Comparison of ENCODE assay signal across 12 cellular contexts in genomic region chr4:24763631-24764302, GRCh38. TPM values are rescaled to one million over a fixed set of nuclear protein-coding genes. Genes with fewer than 3 reads are reported as not detected.
DNase-seq lines count a peak whose midpoint lies in the region; ATAC-seq, FAIRE-seq and TF ChIP-seq lines count a peak whose summit lies in the region.
"Had no signal": no experiment of that assay in that cellular context is flagged by ENCODE, and none has a peak within 500 bp of the region (broad histone marks: within the 10 kb centered on the region; RNA-seq: fewer than 3 reads in every experiment).

No MANE protein-coding gene starts in this region.

- WGBS in upper lobe of left lung, 2 donors = 37 to 52% methylated on average over 5 of the region's 5 CpGs

- no peaks in the 10 kb centered on the region for H3K27me3 Mint-ChIP-seq in progenitor cell of endocrine pancreas
- peaks cover 0 to 3% of the 10 kb centered on the region in 2 donors for H3K27me3 Mint-ChIP-seq in CD8-positive, alpha-beta memory T cell
- H3K27me3 Mint-ChIP-seq: naive B cell had no signal

- no peaks in the 10 kb centered on the region for H3K27me3 ChIP-seq in foreskin keratinocyte
- no peaks in the 10 kb centered on the region for H3K27me3 ChIP-seq in upper lobe of left lung
- no peaks in the 10 kb centered on the region for H3K27me3 ChIP-seq in CD8-positive, alpha-beta memory T cell (ENCODE audit: insufficient read depth, low read length, poor library complexity, severe bottlenecking)

- DNase-seq in NCI-H345 (lab: John Stamatoyannopoulos, UW) (peak; percentile 61), NCI-H345 treated with DMSO at 0.1 percent for 48 hours (lab: John Stamatoyannopoulos, UW; ENCODE audit: unreplicated experiment) (no peak), RCC 7860 (ENCODE audit: low spot score) (peak; percentile 65), foreskin keratinocyte (peak; percentile 96 to 99), upper lobe of left lung (peak in 1 of 2 donors; percentile 44), progenitor cell of endocrine pancreas (ENCODE audit: low spot score, unreplicated experiment) (no peak), NAMALWA (ENCODE audit: low spot score) (no peak)
- no peak for DNase-seq in CD8-positive, alpha-beta memory T cell
- DNase-seq: activated T-cell treated with anti-CD3 and anti-CD28 coated beads for 4 hours, naive B cell had no signal

- H3K27ac ChIP-seq in foreskin keratinocyte (peak overlapping the region; percentile 97), upper lobe of left lung (no peak overlapping the region)
- no peak overlapping the region for H3K27ac ChIP-seq in CD8-positive, alpha-beta memory T cell (ENCODE audit: low read depth, low read length)

- POLR2A ChIA-PET in CD8-positive, alpha-beta memory T cell (lab: Charles Lee) = no interaction called here

- H3K27ac Mint-ChIP-seq in progenitor cell of endocrine pancreas = no peak overlapping the region
- no peak overlapping the region for H3K27ac Mint-ChIP-seq in CD8-positive, alpha-beta memory T cell

- H3K9me3 ChIP-seq in upper lobe of left lung = no peaks in the 10 kb centered on the region
- no peaks in the 10 kb centered on the region for H3K9me3 ChIP-seq in CD8-positive, alpha-beta memory T cell (ENCODE audit: low read length)

- H3K36me3 Mint-ChIP-seq in progenitor cell of endocrine pancreas (ENCODE audit: insufficient read depth) = no peaks in the 10 kb centered on the region
- H3K36me3 Mint-ChIP-seq in CD8-positive, alpha-beta memory T cell = no peaks in the 10 kb centered on the region
- H3K36me3 Mint-ChIP-seq: naive B cell had no signal

- H3K4me3 ChIP-seq in upper lobe of left lung = no peak overlapping the region
- H3K4me3 ChIP-seq in CD8-positive, alpha-beta memory T cell (ENCODE audit: low read length) = no peak overlapping the region

- H3K4me1 Mint-ChIP-seq in progenitor cell of endocrine pancreas (ENCODE audit: low read depth) = peaks cover 2% of the 10 kb centered on the region
- H3K4me1 Mint-ChIP-seq in CD8-positive, alpha-beta memory T cell = no peaks in the 10 kb centered on the region
- H3K4me1 Mint-ChIP-seq: naive B cell had no signal

- TF ChIP-seq EP300 in upper lobe of left lung (IDR thresholded peaks at IDR 0.05) = no peak

- H3K4me1 ChIP-seq in foreskin keratinocyte (peaks cover 18% of the 10 kb centered on the region), upper lobe of left lung (no peaks in the 10 kb centered on the region)
- no peaks in the 10 kb centered on the region for H3K4me1 ChIP-seq in CD8-positive, alpha-beta memory T cell (ENCODE audit: insufficient read depth, low read length)

- H3K4me3 Mint-ChIP-seq in progenitor cell of endocrine pancreas (ENCODE audit: low read depth) = no peak overlapping the region
- H3K4me3 Mint-ChIP-seq in CD8-positive, alpha-beta memory T cell = no peak overlapping the region
- H3K4me3 Mint-ChIP-seq: naive B cell had no signal

- no peak for TF ChIP-seq POLR2A in upper lobe of left lung (IDR thresholded peaks at IDR 0.05)

- CTCF ChIA-PET in CD8-positive, alpha-beta memory T cell (lab: Charles Lee) = no interaction called here

- H3K36me3 ChIP-seq in upper lobe of left lung = no peaks in the 10 kb centered on the region
- H3K36me3 ChIP-seq in CD8-positive, alpha-beta memory T cell (ENCODE audit: insufficient read depth, low read length) = no peaks in the 10 kb centered on the region

- H3K9me3 Mint-ChIP-seq in progenitor cell of endocrine pancreas (ENCODE audit: low read depth) = no peaks in the 10 kb centered on the region
- H3K9me3 Mint-ChIP-seq in CD8-positive, alpha-beta memory T cell = peaks cover 0 to 7% (median 4%) of the 10 kb centered on the region in 5 donors

- ATAC-seq in foreskin keratinocyte = peak; percentile 97
- peak; percentile 71 to 72 for ATAC-seq in upper lobe of left lung (ENCODE audit: low FRiP score in 2 of 2)
- ATAC-seq: HCT116, HepG2 had no signal

- TF ChIP-seq CTCF in foreskin keratinocyte (conservative IDR thresholded peaks at IDR 0.05) (no peak), upper lobe of left lung (IDR thresholded peaks at IDR 0.05) (no peak), progenitor cell of endocrine pancreas (IDR thresholded peaks at IDR 0.05; ENCODE audit: unreplicated experiment) (no peak)

- peak; percentile 81 for FAIRE-seq in RCC 7860 (lab: Jason Lieb, UNC)
- FAIRE-seq: HepG2 had no signal

RNA-seq across cellular contexts. Expression of gene SOD3, which starts 31.6 kb away (rescaled TPM):
- total RNA-seq in foreskin keratinocyte (not detected in 2 replicates), upper lobe of left lung (100 to 1,000 TPM; 109 to 484 (median 200) TPM), progenitor cell of endocrine pancreas (5.0 and 6.2 TPM in 2 replicates)
- polyA plus RNA-seq in foreskin keratinocyte = 0.04 TPM in 1 of 2 replicates, not detected in the other
- total RNA-seq in CD8-positive, alpha-beta memory T cell = not detected
- polyA plus RNA-seq in CD8-positive, alpha-beta memory T cell = not detected
- total RNA-seq: HepG2 had no signal

Comparison
In these comparisons a context has a peak if more than half of its experiments do, and no peak if none do; other contexts are left out.
1. DNase-seq: peak in NCI-H345 (single experiment), RCC 7860 (single experiment) and foreskin keratinocyte (2 of 2); none in NCI-H345 treated with DMSO at 0.1 percent for 48 hours (single experiment), progenitor cell of endocrine pancreas (single experiment), CD8-positive, alpha-beta memory T cell (0 of 5) and NAMALWA (single experiment).
2. RNA of gene SOD3, which starts 31.6 kb away (total RNA-seq): 109 to 484 TPM in upper lobe of left lung; 5.0 to 6.2 TPM in progenitor cell of endocrine pancreas, not detected in foreskin keratinocyte and not detected in CD8-positive, alpha-beta memory T cell; every median in the first group is over 10 times any median in the second.